Comparison of ENCODE assay signal across 22 cellular contexts in genomic region chr2:143357956-143358355, GRCh38.
A peak's percentile ranks its signal among the peaks of the same experiment; 100 is the strongest.
DNase-seq lines count a peak whose midpoint lies in the region; ATAC-seq lines count a peak whose summit lies in the region.
"Had no signal": no experiment of that assay in that cellular context is flagged by ENCODE, and none has a peak within 500 bp of the region (broad histone marks: within the 10 kb centered on the region; RNA-seq: fewer than 3 reads in every experiment).

No MANE protein-coding gene starts in this region.

- peak; percentile 40 for DNase-seq in NCI-H2227 (lab: John Stamatoyannopoulos, UW; ENCODE audit: unreplicated experiment)
- DNase-seq in NCI-H2227 treated with DMSO at 0.1 percent for 48 hours (lab: John Stamatoyannopoulos, UW): no peak
- DNase-seq in NCI-H446 treated with DMSO at 0.1 percent for 48 hours (lab: John Stamatoyannopoulos, UW): peak; percentile 99
- DNase-seq in cerebellar nuclear complex (lab: John Stamatoyannopoulos, UW): peak; percentile 96 to 99
- DNase-seq in occipital lobe (lab: John Stamatoyannopoulos, UW): peak; percentile 47
- no peak for DNase-seq in UCSD-AML1 (lab: John Stamatoyannopoulos, UW; ENCODE audit: unreplicated experiment)
- no peak for DNase-seq in aorta
- DNase-seq: activated CD4-positive, alpha-beta T cell treated with anti-CD3 and anti-CD28 coated beads, Interleukin-2, amount 50 U/mL, for 1 hour; activated CD8-positive, alpha-beta memory T cell treated with anti-CD3 and anti-CD28 coated beads, Interleukin-2, amount 10 ng/mL, durations not matched to agents 7 days and 5 days; activated naive CD4-positive, alpha-beta T cell treated with anti-CD3 and anti-CD28 coated beads for 36 hours; amniotic stem cell; DND-41; H7; left colon; NCI-H187; NCI-H510A; nucleus accumbens; stimulated activated CD4-positive, alpha-beta T cell treated with anti-CD3 and anti-CD28 coated beads, Interleukin-2, amount 100 ng/mL, for 24 hours had no signal

- 87 to 93% methylated on average over 2 of the region's 2 CpGs for WGBS in aorta, 2 donors

- intact Hi-C loops in aorta (cut with DNase I): no loop called here

- no peak overlapping the region for H3K4me3 ChIP-seq in aorta (ENCODE audit: low read length in 2 of 2)
- H3K4me3 ChIP-seq: cardiac muscle cell, SK-N-MC, smooth muscle cell had no signal

- H3K4me1 ChIP-seq in aorta (ENCODE audit: control insufficient read depth in 1 of 2, insufficient read depth in 2 of 2, low read length in 2 of 2): no peaks in the 10 kb centered on the region

- H3K27me3 ChIP-seq in aorta (ENCODE audit: control insufficient read depth in 1 of 2, insufficient read depth in 2 of 2, low read length in 1 of 2): no peaks in the 10 kb centered on the region
- H3K27me3 ChIP-seq: cardiac muscle cell had no signal

- no peak overlapping the region for H3K27ac ChIP-seq in aorta (ENCODE audit: low read depth in 1 of 2, low read length in 2 of 2)
- H3K27ac ChIP-seq: cardiac muscle cell, SK-N-MC had no signal

- no peaks in the 10 kb centered on the region for H3K36me3 ChIP-seq in aorta (ENCODE audit: control insufficient read depth in 1 of 2, insufficient read depth in 2 of 2, low read length in 1 of 2)
- H3K36me3 ChIP-seq: cardiac muscle cell had no signal

- H3K9me3 ChIP-seq in aorta (ENCODE audit: control insufficient read depth, low read length): no peaks in the 10 kb centered on the region

- ATAC-seq in HG02763 (IDR thresholded peaks at IDR 0.05; ENCODE audit: unreplicated experiment) (no peak), aorta (ENCODE audit: low FRiP score) (no peak)
- ATAC-seq: activated CD8-positive, alpha-beta memory T cell treated with anti-CD3 and anti-CD28 coated beads, Interleukin-2, amount 10 ng/mL, durations not matched to agents 7 days and 5 days; left colon had no signal

Comparison
In these comparisons a context has a peak if more than half of its experiments do, and no peak if none do; other contexts are left out.
1. DNase-seq: peak in NCI-H2227 (single experiment), NCI-H446 treated with DMSO at 0.1 percent for 48 hours (single experiment), cerebellar nuclear complex (2 of 2) and occipital lobe (single experiment); none in NCI-H2227 treated with DMSO at 0.1 percent for 48 hours (single experiment), UCSD-AML1 (single experiment) and aorta (0 of 2).